16 cellular contexts compared by ENCODE assay signal in genomic region chr5:180331647-180331950, GRCh38. TPM values are rescaled to one million over a fixed set of nuclear protein-coding genes. Genes with fewer than 3 reads are reported as not detected.
A peak's percentile ranks its signal among the peaks of the same experiment; 100 is the strongest.
DNase-seq lines count a peak whose midpoint lies in the region; ATAC-seq and TF ChIP-seq lines count a peak whose summit lies in the region.
"Had no signal": no experiment of that assay in that cellular context is flagged by ENCODE, and none has a peak within 500 bp of the region (broad histone marks: within the 10 kb centered on the region; RNA-seq: fewer than 3 reads in every experiment).

No MANE protein-coding gene starts in this region.

- DNase-seq in HCT116 (ENCODE audit: low read depth, low spot score) = no peak
- no peak for DNase-seq in chondrocyte (ENCODE audit: low spot score)
- peak; percentile 69 for DNase-seq in iPS-NIHi7 (ENCODE audit: extremely low spot score)
- no peak for DNase-seq in NCI-H345 (lab: John Stamatoyannopoulos, UW)
- no peak for DNase-seq in ACHN
- DNase-seq in T-helper 9 cell = no peak
- DNase-seq: activated CD8-positive, alpha-beta T cell treated with anti-CD3 and anti-CD28 coated beads, Interleukin-2, amount 10 ng/mL, durations not matched to agents 7 days and 5 days; activated naive CD4-positive, alpha-beta T cell; CD4-positive, CD25-positive, alpha-beta regulatory T cell; foreskin keratinocyte; left lung; NCI-H2107 had no signal

- no peaks in the 10 kb centered on the region for H3K79me2 ChIP-seq in HCT116 (ENCODE audit: insufficient read depth, low read length)

- RAD21 ChIA-PET in HCT116 (lab: Charles Lee; ENCODE audit: low non-redundant PET in 1 of 2, low total read pairs in 2 of 2, uncharacterized antibody in 2 of 2, unreplicated experiment in 2 of 2) = interaction anchor here in 1 of 2 experiments (0.7 kb wide), 1 partner anchor 41 kb away, joined by 3 read pairs; no protein-coding TSS in a partner anchor

- H3K4me3 ChIP-seq in HCT116 (replicated peaks in 1 of 2; ENCODE audit: low read depth in 1 of 2, low read length in 2 of 2) = no peak overlapping the region
- H3K4me3 ChIP-seq in skeletal muscle tissue (ENCODE audit: low read length in 3 of 3) = no peak overlapping the region
- H3K4me3 ChIP-seq: coronary artery, left lung had no signal

- CTCF ChIA-PET in HCT116 (lab: Charles Lee) = interaction anchor here (0.8 to 2.8 kb wide), 11 partner anchors 9 to 142 kb away, joined by 3 to 15 read pairs (median 4); no protein-coding TSS in a partner anchor

- H3K9me3 ChIP-seq in HCT116 (ENCODE audit: control insufficient read depth in 1 of 2, insufficient read depth in 1 of 2, low read depth in 1 of 2, low read length in 2 of 2) (no peaks in the 10 kb centered on the region), skeletal muscle tissue (ENCODE audit: control insufficient read depth in 3 of 3, low read length in 3 of 3) (no peaks in the 10 kb centered on the region)
- H3K9me3 ChIP-seq: left lung had no signal

- no peak overlapping the region for H3K4me3 Mint-ChIP-seq in chondrocyte (ENCODE audit: unreplicated experiment)
- H3K4me3 Mint-ChIP-seq: activated CD8-positive, alpha-beta T cell treated with anti-CD3 and anti-CD28 coated beads, Interleukin-2, amount 10 ng/mL, durations not matched to agents 7 days and 5 days; CD4-positive, CD25-positive, alpha-beta regulatory T cell had no signal

- POLR2A ChIA-PET in HCT116 (lab: Charles Lee) = interaction anchor here (0.9 kb wide), 1 partner anchor 37 kb away, joined by 5 read pairs; no protein-coding TSS in a partner anchor

- H3K27ac ChIP-seq in HCT116 (ENCODE audit: low read depth, low read length) = peak overlapping the region; percentile 52
- peak overlapping the region; percentile 77 for H3K27ac ChIP-seq in skeletal muscle tissue (ENCODE audit: low read depth, low read length)
- H3K27ac ChIP-seq: foreskin keratinocyte had no signal

- H3K4me1 ChIP-seq in HCT116 (ENCODE audit: control insufficient read depth in 1 of 2, insufficient read depth in 2 of 2, low read length in 2 of 2) = peaks cover 45 to 58% of the 10 kb centered on the region in 2 experiments
- H3K4me1 ChIP-seq in skeletal muscle tissue (ENCODE audit: control insufficient read depth in 3 of 3, insufficient read depth in 3 of 3, low read length in 3 of 3) = peaks cover 3 to 6% (median 4%) of the 10 kb centered on the region in 3 donors
- H3K4me1 ChIP-seq: foreskin keratinocyte, left lung had no signal

- no peaks in the 10 kb centered on the region for H3K9me3 Mint-ChIP-seq in chondrocyte (ENCODE audit: low read depth)
- H3K9me3 Mint-ChIP-seq: CD4-positive, CD25-positive, alpha-beta regulatory T cell had no signal

- H3K9ac ChIP-seq in HCT116 (ENCODE audit: low read length) (no peak overlapping the region), skeletal muscle tissue (ENCODE audit: low read depth in 1 of 3, low read length in 3 of 3) (peak overlapping the region in 1 of 3 donors; percentile 65)

- H3K4me1 Mint-ChIP-seq in chondrocyte (ENCODE audit: low read depth) = peaks cover 47% of the 10 kb centered on the region

- H3K36me3 Mint-ChIP-seq in chondrocyte (ENCODE audit: low read depth) = peaks cover 5% of the 10 kb centered on the region
- H3K36me3 Mint-ChIP-seq: CD4-positive, CD25-positive, alpha-beta regulatory T cell had no signal

- peak overlapping the region; percentile 51 for H3K4me2 ChIP-seq in HCT116 (ENCODE audit: low read length)

- intact Hi-C loops in HCT116 (cut with micrococcal nuclease) = loop anchor here (5.0 kb wide), 1 partner anchor 129 kb away; no protein-coding TSS in a partner anchor

- no peak for TF ChIP-seq RAD21 in HCT116 (IDR thresholded peaks at IDR 0.05; ENCODE audit: low read depth)

- H3K27me3 Mint-ChIP-seq in chondrocyte (ENCODE audit: low read depth) = no peaks in the 10 kb centered on the region

- TF ChIP-seq POLR2A in HCT116 (IDR thresholded peaks at IDR 0.05; ENCODE audit: borderline replicate concordance, extremely low read depth, insufficient read depth, insufficient read length) = no peak

- in situ Hi-C loops in ACHN (cut with HindIII; ENCODE audit: low pct_ligation_motif_present, low pct_unique_long_range_greater_than_20kb, low sequenced_read_pairs) = no loop called here

- no TSS peak for BruUV-seq in HCT116 (replicated peaks; lab: Mats Ljungman, UMichigan)

- no peak for TF ChIP-seq CTCF in HCT116 (IDR thresholded peaks at IDR 0.05 in 2 of 3, conservative IDR thresholded peaks at IDR 0.05 in 1 of 3; ENCODE audit: borderline replicate concordance in 1 of 3, insufficient read depth in 1 of 3, low read depth in 2 of 3, low read length in 2 of 3)
- TF ChIP-seq CTCF in chondrocyte (IDR thresholded peaks at IDR 0.05) = no peak

- H3K36me3 ChIP-seq in HCT116 (ENCODE audit: control insufficient read depth in 1 of 2, insufficient read depth in 2 of 2, low read length in 2 of 2) (peaks cover 0 to 2% of the 10 kb centered on the region in 2 experiments; a peak in 2 of 4 replicates), skeletal muscle tissue (ENCODE audit: control insufficient read depth in 3 of 3, insufficient read depth in 3 of 3, low read length in 3 of 3) (peaks cover 0 to 8% (median 6%) of the 10 kb centered on the region in 3 donors)

- H3K27ac Mint-ChIP-seq in chondrocyte (ENCODE audit: unreplicated experiment) = peak overlapping the region; percentile 73
- H3K27ac Mint-ChIP-seq: activated CD8-positive, alpha-beta T cell treated with anti-CD3 and anti-CD28 coated beads, Interleukin-2, amount 10 ng/mL, durations not matched to agents 7 days and 5 days; CD4-positive, CD25-positive, alpha-beta regulatory T cell had no signal

- no peaks in the 10 kb centered on the region for H3K9me2 ChIP-seq in HCT116 (ENCODE audit: insufficient read depth)

- H4K20me1 ChIP-seq in HCT116 (ENCODE audit: insufficient read depth) = no peaks in the 10 kb centered on the region

- no peak overlapping the region for H2AFZ ChIP-seq in HCT116 (ENCODE audit: low read depth, low read length, poor library complexity, severe bottlenecking)

- ATAC-seq in HCT116 = no peak
- ATAC-seq in HG03280 (IDR thresholded peaks at IDR 0.05; ENCODE audit: unreplicated experiment) = no peak
- ATAC-seq: activated CD8-positive, alpha-beta T cell treated with anti-CD3 and anti-CD28 coated beads, Interleukin-2, amount 10 ng/mL, durations not matched to agents 7 days and 5 days had no signal

- H3K27me3 ChIP-seq in HCT116 (ENCODE audit: insufficient read depth, low read length) = no peaks in the 10 kb centered on the region
- H3K27me3 ChIP-seq in skeletal muscle tissue (ENCODE audit: control insufficient read depth in 3 of 3, insufficient read depth in 3 of 3, low read length in 3 of 3) = peaks cover 0 to 9% (median 8%) of the 10 kb centered on the region in 3 donors

TF ChIP-seq in HCT116, 20 proteins besides CTCF, POLR2A, EP300 and RAD21 (continues in another document):
- TF ChIP-seq YY1 (IDR thresholded peaks at IDR 0.05; ENCODE audit: extremely low read depth, insufficient replicate concordance, low read depth, low read length) (no peak), SIN3A (IDR thresholded peaks at IDR 0.05; ENCODE audit: low read depth) (no peak), ZBTB33 (IDR thresholded peaks at IDR 0.05; ENCODE audit: extremely low read depth, insufficient replicate concordance, low read length) (no peak), ATF3 (IDR thresholded peaks at IDR 0.05) (no peak), ZNF274 (IDR thresholded peaks at IDR 0.05; ENCODE audit: low read depth, low read length) (no peak), SP1 (IDR thresholded peaks at IDR 0.05; ENCODE audit: low read depth) (no peak)

RNA-seq across cellular contexts. Expression of gene GFPT2, which starts 21.5 kb away (rescaled TPM):
- total RNA-seq in HCT116 (2021; ENCODE audit: unreplicated experiment) = 16.1 TPM
- polyA plus RNA-seq in HCT116 (2012) = 9.3 and 11.2 TPM in 2 replicates
- 16.8 to 46.1 TPM (median 18.8 TPM) in 3 replicates for total RNA-seq in chondrocyte
- 9.9 TPM for total RNA-seq in skeletal muscle tissue
- total RNA-seq: CD4-positive, CD25-positive, alpha-beta regulatory T cell; T-helper 2 cell treated with Interferon-gamma antibody and Interleukin-4, amounts not matched to agents 100 ng/mL and 5 ng/mL, for 36 hours had no signal

RNA-seq across cellular contexts. Expression of gene MAPK9, which starts 39.7 kb away (rescaled TPM):
- 43.4 TPM for total RNA-seq in HCT116 (2021; ENCODE audit: unreplicated experiment)
- polyA plus RNA-seq in HCT116 (2012) = 24.0 and 25.8 TPM in 2 replicates
- 31.1 to 34.8 TPM (median 34.6 TPM) in 3 replicates for total RNA-seq in chondrocyte
- total RNA-seq in skeletal muscle tissue = 31.3 TPM
